In the genomic region with DNA sequence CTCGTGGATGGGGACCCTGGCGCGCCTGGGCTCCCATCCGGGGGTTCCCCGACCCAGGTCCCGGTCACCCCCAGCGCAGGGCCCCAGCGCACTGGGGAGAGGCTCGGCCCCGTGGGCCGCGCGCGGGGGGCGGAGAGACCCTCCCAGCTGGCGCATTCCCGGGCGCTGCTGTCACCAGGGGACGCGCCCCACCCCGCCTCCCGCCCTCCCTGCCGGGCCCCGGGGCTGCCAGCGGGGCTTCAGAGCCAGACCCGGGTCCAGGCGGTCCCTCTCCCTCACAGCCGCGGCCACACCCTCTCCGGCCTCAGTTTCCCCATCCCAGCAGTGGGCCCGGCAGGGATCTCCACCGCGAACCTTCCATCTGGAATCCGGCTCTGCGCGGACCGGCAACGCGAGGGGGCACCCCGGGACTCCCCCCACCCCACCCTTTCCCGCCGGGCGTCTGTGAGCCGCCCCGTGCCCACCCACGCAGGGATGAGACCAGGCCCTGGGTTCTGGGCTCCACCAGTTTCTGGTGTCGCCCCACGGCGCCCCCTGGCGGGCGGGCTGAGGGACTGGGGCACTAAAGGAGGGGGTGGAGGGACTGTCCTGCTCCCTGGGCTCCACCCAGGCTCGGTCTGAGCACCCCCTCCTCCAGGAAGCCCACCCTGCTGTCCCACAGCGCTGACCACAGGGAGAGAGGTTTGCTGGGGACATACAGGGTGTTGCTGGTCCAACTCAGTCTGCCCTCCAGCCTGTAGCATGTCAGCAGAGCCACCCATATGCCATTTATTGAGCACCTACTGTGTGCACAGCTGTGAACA, we compare ENCODE assay signal across 8 cellular contexts. TPM values are rescaled to one million over a fixed set of nuclear protein-coding genes. Genes with fewer than 3 reads are reported as not detected.
A peak's percentile ranks its signal among the peaks of the same experiment; 100 is the strongest.
DNase-seq lines count a peak whose midpoint lies in the region; TF ChIP-seq lines count a peak whose summit lies in the region.

No MANE protein-coding gene starts in this region.

- peak overlapping the region; percentile 73 to 83 (median 76) for H3K27ac ChIP-seq in esophagus muscularis mucosa (replicated peaks in 1 of 4)
- no peak overlapping the region for H3K27ac ChIP-seq in osteoblast (ENCODE audit: low read depth, low read length)
- H3K27ac ChIP-seq in urinary bladder (ENCODE audit: low read depth) = no peak overlapping the region

- H3K79me2 ChIP-seq in osteoblast (ENCODE audit: insufficient read depth, low read length) = no peaks in the 10 kb centered on the region

- DNase-seq in Daoy (ENCODE audit: low read depth) = peak; percentile 60
- peak; percentile 63 for DNase-seq in NCI-H2196 (lab: John Stamatoyannopoulos, UW; ENCODE audit: unreplicated experiment)
- peak; percentile 21 for DNase-seq in activated CD8-positive, alpha-beta memory T cell treated with anti-CD3 and anti-CD28 coated beads, Interleukin-2, amount 50 U/mL, for 24 hours (ENCODE audit: extremely low read depth)
- DNase-seq in esophagus muscularis mucosa (ENCODE audit: extremely low spot score) = no peak
- DNase-seq in osteoblast (ENCODE audit: insufficient read length, low spot score, missing footprints) = peak; percentile 96
- no peak for DNase-seq in NCI-H1436 treated with DMSO at 0.1 percent for 48 hours (lab: John Stamatoyannopoulos, UW)
- no peak for DNase-seq in putamen (ENCODE audit: low spot score)

- TF ChIP-seq EP300 in esophagus muscularis mucosa (IDR thresholded peaks at IDR 0.05) = no peak

- no peak for TF ChIP-seq POLR2A in esophagus muscularis mucosa (IDR thresholded peaks at IDR 0.05; ENCODE audit: low read depth)

- H3K4me1 ChIP-seq in esophagus muscularis mucosa (peaks cover 10 to 36% (median 28%) of the 10 kb centered on the region in 4 donors), osteoblast (ENCODE audit: insufficient read depth, low read length) (no peaks in the 10 kb centered on the region), urinary bladder (ENCODE audit: insufficient read depth) (peaks cover 2% of the 10 kb centered on the region)

- no peak overlapping the region for H2AFZ ChIP-seq in osteoblast (ENCODE audit: low read length)

- peak overlapping the region; percentile 39 for H3K4me2 ChIP-seq in osteoblast (ENCODE audit: insufficient read depth, low read length)

- no peaks in the 10 kb centered on the region for H4K20me1 ChIP-seq in osteoblast (ENCODE audit: insufficient read depth, low read length)

- intact Hi-C loops in esophagus muscularis mucosa (cut with DNase I) = loop anchor here (10.0 kb wide), 1 partner anchor 69 kb away; no protein-coding TSS in a partner anchor

- peaks cover 0 to 74% (median 12%) of the 10 kb centered on the region in 4 donors for H3K27me3 ChIP-seq in esophagus muscularis mucosa
- H3K27me3 ChIP-seq in osteoblast (ENCODE audit: insufficient read depth, low read length) = peaks cover 26% of the 10 kb centered on the region

- H3K4me3 ChIP-seq in esophagus muscularis mucosa (peak overlapping the region; percentile 59 to 71 (median 62)), osteoblast (ENCODE audit: insufficient read depth, low read length) (peak overlapping the region; percentile 53), urinary bladder (ENCODE audit: low read depth, low read length) (peak overlapping the region; percentile 52)

- H3K36me3 ChIP-seq in esophagus muscularis mucosa (no peaks in the 10 kb centered on the region), osteoblast (ENCODE audit: insufficient read depth, low read length) (no peaks in the 10 kb centered on the region), urinary bladder (ENCODE audit: insufficient read depth) (no peaks in the 10 kb centered on the region)

- 0% methylated on average over 4 of the region's 53 CpGs for WGBS in esophagus muscularis mucosa
- 3% methylated on average over 53 of the region's 53 CpGs for WGBS in urinary bladder

- TF ChIP-seq CTCF in esophagus muscularis mucosa (IDR thresholded peaks at IDR 0.05) = peak; percentile 54 to 69 (median 55)
- peak; percentile 56 for TF ChIP-seq CTCF in osteoblast (IDR thresholded peaks at IDR 0.05; ENCODE audit: extremely low read depth, low read depth, low read length)

- H3K9me3 ChIP-seq in esophagus muscularis mucosa (peaks cover 0 to 5% (median 0%) of the 10 kb centered on the region in 4 donors), osteoblast (ENCODE audit: low read depth, low read length) (peaks cover under 1% of the 10 kb centered on the region)

RNA-seq across cellular contexts. Expression of gene ADAMTSL5, which starts 0.9 kb away (rescaled TPM):
- total RNA-seq in Daoy (2014; rRNA removed; shearing (Covaris generic)) = 0.57 TPM in 1 of 2 replicates, not detected in the other
- total RNA-seq in esophagus muscularis mucosa = 1 to 10 TPM; 3.9 to 5.9 (median 4.7) TPM
- total RNA-seq in osteoblast = 0.29 and 1.1 TPM in 2 replicates
- total RNA-seq in urinary bladder = 4.1 TPM
- polyA plus RNA-seq in urinary bladder = 9.4 TPM

RNA-seq across cellular contexts. Expression of gene PLK5, which starts 10.2 kb away (rescaled TPM):
- total RNA-seq in Daoy (2014; rRNA removed; shearing (Covaris generic)) = not detected in 2 replicates
- under 1 TPM in 1 of 4 donors, not detected in 3; 0.17 TPM for total RNA-seq in esophagus muscularis mucosa
- total RNA-seq in osteoblast = under 0.01 TPM in 1 of 2 replicates, not detected in the other
- total RNA-seq in urinary bladder = 0.37 TPM
- polyA plus RNA-seq in urinary bladder = 2.3 TPM

RNA-seq across cellular contexts. Expression of gene REEP6, which starts 22.7 kb away (rescaled TPM):
- 2.3 and 3.7 TPM in 2 replicates for total RNA-seq in Daoy (2014; rRNA removed; shearing (Covaris generic))
- total RNA-seq in esophagus muscularis mucosa (1 to 10 TPM in 1 of 4 donors, under 1 TPM in 2, not detected in 1; 0.23 to 2.3 (median 0.99) TPM), osteoblast (1.2 and 1.8 TPM in 2 replicates), urinary bladder (4.9 TPM)
- 11.3 TPM for polyA plus RNA-seq in urinary bladder

RNA-seq across cellular contexts. Expression of gene PCSK4, which starts 23.5 kb away (rescaled TPM):
- 0.11 and 1.3 TPM in 2 replicates for total RNA-seq in Daoy (2014; rRNA removed; shearing (Covaris generic))
- total RNA-seq in esophagus muscularis mucosa (1 to 10 TPM; 1.9 to 5.4 (median 3.3) TPM), osteoblast (1.4 and 2.4 TPM in 2 replicates), urinary bladder (1.6 TPM)
- 2.7 TPM for polyA plus RNA-seq in urinary bladder

RNA-seq across cellular contexts. Expression of gene C19orf25, which starts 34.7 kb away (rescaled TPM):
- 45.8 and 53.9 TPM in 2 replicates for total RNA-seq in Daoy (2014; rRNA removed; shearing (Covaris generic))
- total RNA-seq in esophagus muscularis mucosa (10 to 100 TPM; 21.6 to 43.6 (median 29.8) TPM), osteoblast (28.9 and 30.0 TPM in 2 replicates), urinary bladder (15.0 TPM)
- 40.5 TPM for polyA plus RNA-seq in urinary bladder

Comparison
In these comparisons a context has a peak if more than half of its experiments do, and no peak if none do; other contexts are left out.
1. DNase-seq: peak in Daoy (single experiment), NCI-H2196 (single experiment), activated CD8-positive, alpha-beta memory T cell treated with anti-CD3 and anti-CD28 coated beads, Interleukin-2, amount 50 U/mL, for 24 hours (single experiment) and osteoblast (single experiment); none in esophagus muscularis mucosa (single experiment), NCI-H1436 treated with DMSO at 0.1 percent for 48 hours (single experiment) and putamen (single experiment).
2. H3K27ac ChIP-seq: peak in esophagus muscularis mucosa (4 of 4); none in osteoblast (single experiment) and urinary bladder (single experiment).
3. Peak in every context shown above with its lines, with median percentiles within 50 percentile points of each other: H3K4me3 ChIP-seq.